ENCODE assay signal across 1 cellular context in the genomic region with DNA sequence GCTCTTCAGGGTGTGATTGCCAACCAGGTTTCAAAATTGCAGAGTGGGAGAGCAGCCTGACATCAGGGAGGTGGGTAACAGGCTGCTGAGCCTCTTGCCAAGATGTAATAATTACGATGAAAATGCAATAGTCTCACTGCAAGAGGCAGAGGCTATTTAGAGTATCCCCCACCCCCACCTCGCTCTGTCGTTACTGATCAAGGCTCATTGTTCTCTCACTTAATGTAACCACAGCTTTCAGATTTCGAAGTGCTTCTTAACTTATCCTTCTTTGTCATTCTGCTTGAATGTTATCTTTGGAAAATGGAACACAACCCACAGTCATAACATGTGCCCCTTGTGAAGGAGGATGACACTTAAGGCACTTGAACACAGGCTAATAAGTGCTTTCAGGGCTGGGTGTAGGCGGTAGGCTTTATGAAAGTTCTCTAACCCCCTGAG.
TF ChIP-seq lines count a peak whose summit lies in the region.

No MANE protein-coding gene starts in this region.

TF ChIP-seq in HepG2, 621 proteins besides CTCF, POLR2A, EP300 and RAD21:
- TF ChIP-seq ZFP1 (CRISPR knock-in tag; IDR thresholded peaks at IDR 0.05) (no peak), TEAD3 (CRISPR knock-in tag; optimal IDR thresholded peaks at IDR 0.05; ENCODE audit: borderline replicate concordance) (no peak), FOSL1 (CRISPR knock-in tag; IDR thresholded peaks at IDR 0.05; ENCODE audit: borderline replicate concordance) (no peak), NFYC (CRISPR knock-in tag; IDR thresholded peaks at IDR 0.05) (no peak), ZZZ3 (CRISPR knock-in tag; IDR thresholded peaks at IDR 0.05; ENCODE audit: borderline replicate concordance) (no peak)
- TF ChIP-seq, protein P1, sequence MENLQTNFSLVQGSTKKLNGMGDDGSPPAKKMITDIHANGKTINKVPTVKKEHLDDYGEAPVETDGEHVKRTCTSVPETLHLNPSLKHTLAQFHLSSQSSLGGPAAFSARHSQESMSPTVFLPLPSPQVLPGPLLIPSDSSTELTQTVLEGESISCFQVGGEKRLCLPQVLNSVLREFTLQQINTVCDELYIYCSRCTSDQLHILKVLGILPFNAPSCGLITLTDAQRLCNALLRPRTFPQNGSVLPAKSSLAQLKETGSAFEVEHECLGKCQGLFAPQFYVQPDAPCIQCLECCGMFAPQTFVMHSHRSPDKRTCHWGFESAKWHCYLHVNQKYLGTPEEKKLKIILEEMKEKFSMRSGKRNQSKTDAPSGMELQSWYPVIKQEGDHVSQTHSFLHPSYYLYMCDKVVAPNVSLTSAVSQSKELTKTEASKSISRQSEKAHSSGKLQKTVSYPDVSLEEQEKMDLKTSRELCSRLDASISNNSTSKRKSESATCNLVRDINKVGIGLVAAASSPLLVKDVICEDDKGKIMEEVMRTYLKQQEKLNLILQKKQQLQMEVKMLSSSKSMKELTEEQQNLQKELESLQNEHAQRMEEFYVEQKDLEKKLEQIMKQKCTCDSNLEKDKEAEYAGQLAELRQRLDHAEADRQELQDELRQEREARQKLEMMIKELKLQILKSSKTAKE (CRISPR knock-in tag; IDR thresholded peaks at IDR 0.05; ENCODE audit: borderline replicate concordance): no peak
- TF ChIP-seq, protein P2, sequence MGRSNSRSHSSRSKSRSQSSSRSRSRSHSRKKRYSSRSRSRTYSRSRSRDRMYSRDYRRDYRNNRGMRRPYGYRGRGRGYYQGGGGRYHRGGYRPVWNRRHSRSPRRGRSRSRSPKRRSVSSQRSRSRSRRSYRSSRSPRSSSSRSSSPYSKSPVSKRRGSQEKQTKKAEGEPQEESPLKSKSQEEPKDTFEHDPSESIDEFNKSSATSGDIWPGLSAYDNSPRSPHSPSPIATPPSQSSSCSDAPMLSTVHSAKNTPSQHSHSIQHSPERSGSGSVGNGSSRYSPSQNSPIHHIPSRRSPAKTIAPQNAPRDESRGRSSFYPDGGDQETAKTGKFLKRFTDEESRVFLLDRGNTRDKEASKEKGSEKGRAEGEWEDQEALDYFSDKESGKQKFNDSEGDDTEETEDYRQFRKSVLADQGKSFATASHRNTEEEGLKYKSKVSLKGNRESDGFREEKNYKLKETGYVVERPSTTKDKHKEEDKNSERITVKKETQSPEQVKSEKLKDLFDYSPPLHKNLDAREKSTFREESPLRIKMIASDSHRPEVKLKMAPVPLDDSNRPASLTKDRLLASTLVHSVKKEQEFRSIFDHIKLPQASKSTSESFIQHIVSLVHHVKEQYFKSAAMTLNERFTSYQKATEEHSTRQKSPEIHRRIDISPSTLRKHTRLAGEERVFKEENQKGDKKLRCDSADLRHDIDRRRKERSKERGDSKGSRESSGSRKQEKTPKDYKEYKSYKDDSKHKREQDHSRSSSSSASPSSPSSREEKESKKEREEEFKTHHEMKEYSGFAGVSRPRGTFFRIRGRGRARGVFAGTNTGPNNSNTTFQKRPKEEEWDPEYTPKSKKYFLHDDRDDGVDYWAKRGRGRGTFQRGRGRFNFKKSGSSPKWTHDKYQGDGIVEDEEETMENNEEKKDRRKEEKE (IDR thresholded peaks at IDR 0.05): no peak
TF ChIP-seq in HepG2: peak in this region for 0.
